ENCODE assay signal across 15 cellular contexts in genomic region chr5:96861044-96861443, GRCh38. TPM values are rescaled to one million over a fixed set of nuclear protein-coding genes. Genes with fewer than 3 reads are reported as not detected.
DNase-seq lines count a peak whose midpoint lies in the region; ATAC-seq lines count a peak whose summit lies in the region.
"Had no signal": no experiment of that assay in that cellular context is flagged by ENCODE, and none has a peak within 500 bp of the region (broad histone marks: within the 10 kb centered on the region; RNA-seq: fewer than 3 reads in every experiment).

No MANE protein-coding gene starts in this region.

- H3K4me3 ChIP-seq in Jurkat, Clone E6-1 (ENCODE audit: low read length): no peak overlapping the region

- ATAC-seq in GM21528 (IDR thresholded peaks at IDR 0.05; ENCODE audit: low FRiP score, unreplicated experiment): no peak
- ATAC-seq: activated T-helper 17 cell treated with anti-CD3 and anti-CD28 coated beads, Interleukin-2, amount 50 U/mL, for 72 hours; foreskin keratinocyte had no signal

- peak; percentile 63 for DNase-seq in NCI-H82 (lab: John Stamatoyannopoulos, UW)
- DNase-seq in NCI-H82 treated with DMSO at 0.1 percent for 48 hours (lab: John Stamatoyannopoulos, UW; ENCODE audit: unreplicated experiment): no peak
- peak; percentile 60 for DNase-seq in Jurkat, Clone E6-1 (ENCODE audit: low read depth, low spot score)
- peak; percentile 41 to 70 for DNase-seq in NCI-H526 (lab: John Stamatoyannopoulos, UW)
- DNase-seq in activated gamma-delta T cell treated with Interleukin-2 at 50 U/mL for 16 hours: no peak
- no peak for DNase-seq in cerebellar nuclear complex (lab: John Stamatoyannopoulos, UW)
- DNase-seq in HK-2 (ENCODE audit: unreplicated experiment): no peak
- DNase-seq: activated CD4-positive, alpha-beta T cell treated with anti-CD3 and anti-CD28 coated beads for 48 hours; Calu3; effector memory CD4-positive, alpha-beta T cell; foreskin keratinocyte; MV-4-11; stimulated activated CD8-positive, alpha-beta memory T cell treated with anti-CD3 and anti-CD28 coated beads, Interleukin-4, amount 100 ng/mL, for 48 hours had no signal

RNA-seq across cellular contexts. Expression of gene ERAP2, which starts 15.3 kb away (rescaled TPM):
- polyA plus RNA-seq in Jurkat, Clone E6-1 (2012; ENCODE audit: insufficient read depth, insufficient read length): 20.5 TPM

RNA-seq across cellular contexts. Expression of gene ERAP1, which starts 53.3 kb away (rescaled TPM):
- 47.1 TPM for polyA plus RNA-seq in Jurkat, Clone E6-1 (2012; ENCODE audit: insufficient read depth, insufficient read length)

Comparison
In these comparisons a context has a peak if more than half of its experiments do, and no peak if none do; other contexts are left out.
1. DNase-seq: peak in NCI-H82 (single experiment), Jurkat, Clone E6-1 (single experiment) and NCI-H526 (2 of 2); none in NCI-H82 treated with DMSO at 0.1 percent for 48 hours (single experiment), activated gamma-delta T cell treated with Interleukin-2 at 50 U/mL for 16 hours (single experiment), cerebellar nuclear complex (0 of 2) and HK-2 (single experiment).